26 cellular contexts compared by ENCODE assay signal in genomic region chr15:72873379-72874233, GRCh38.
DNase-seq lines count a peak whose midpoint lies in the region; ATAC-seq, FAIRE-seq and TF ChIP-seq lines count a peak whose summit lies in the region.
"Had no signal": no experiment of that assay in that cellular context is flagged by ENCODE, and none has a peak within 500 bp of the region (broad histone marks: within the 10 kb centered on the region; RNA-seq: fewer than 3 reads in every experiment).

No MANE protein-coding gene starts in this region.

- no peak overlapping the region for H3K4me2 ChIP-seq in parathyroid adenoma (ENCODE audit: low read length)
- no peak overlapping the region for H3K4me2 ChIP-seq in HepG2 (ENCODE audit: low read depth, low read length)
- H3K4me2 ChIP-seq: smooth muscle cell had no signal

- H3K9me3 Mint-ChIP-seq in CD4-positive, alpha-beta memory T cell: peaks cover 0 to 4% (median 0%) of the 10 kb centered on the region in 8 donors
- H3K9me3 Mint-ChIP-seq: stimulated activated naive B cell treated with anti-CD40 and anti-IgM and Interleukin-4, amounts not matched to agents 10 μg/mL and 1 μg/mL and 100 μg/mL, for 72 hours had no signal

- H3K36me3 Mint-ChIP-seq in CD4-positive, alpha-beta memory T cell: no peaks in the 10 kb centered on the region
- H3K36me3 Mint-ChIP-seq: activated CD4-positive, alpha-beta memory T cell treated with anti-CD3 and anti-CD28 coated beads for 36 hours; stimulated activated naive B cell treated with anti-CD40 and anti-IgM and Interleukin-4, amounts not matched to agents 10 μg/mL and 1 μg/mL and 100 μg/mL, for 72 hours had no signal

- H3K9ac ChIP-seq in parathyroid adenoma: no peak overlapping the region
- H3K9ac ChIP-seq in HepG2 (ENCODE audit: insufficient read depth, low read depth, low read length): no peak overlapping the region

- H3K27me3 ChIP-seq in parathyroid adenoma (ENCODE audit: control insufficient read depth, insufficient read depth, low read length) (no peaks in the 10 kb centered on the region), HepG2 (ENCODE audit: control insufficient read depth in 1 of 2, insufficient read depth in 2 of 2, low read length in 2 of 2) (peaks cover 1 to 8% of the 10 kb centered on the region in 2 experiments; a peak in 4 of 5 replicates)
- H3K27me3 ChIP-seq in CD4-positive, alpha-beta memory T cell (ENCODE audit: insufficient read depth, low read length): no peaks in the 10 kb centered on the region
- H3K27me3 ChIP-seq: brain microvascular endothelial cell, heart left ventricle, left lung, testis had no signal

- in situ Hi-C loops in HepG2 (cut with HindIII; ENCODE audit: extremely low pct_ligation_motif_present, low pct_unique_long_range_greater_than_20kb): no loop called here

- no peak for TF ChIP-seq RAD21 in HepG2 (CRISPR knock-in tag; IDR thresholded peaks at IDR 0.05)

- no peak for ATAC-seq in HepG2
- ATAC-seq: heart left ventricle; left lung; natural killer cell; stimulated activated naive B cell treated with anti-CD40 and anti-IgM and Interleukin-4, amounts not matched to agents 10 μg/mL and 1 μg/mL and 100 μg/mL, for 72 hours had no signal

- DNase-seq in NCI-H2196 treated with DMSO at 0.1 percent for 48 hours (lab: John Stamatoyannopoulos, UW; ENCODE audit: unreplicated experiment) (peak; percentile 4), fibroblast of gingiva (ENCODE audit: low read depth) (peak; percentile 20), iPS-NIHi11 (ENCODE audit: low spot score) (no peak), GF-D8 (lab: John Stamatoyannopoulos, UW) (no peak), HepG2 (ENCODE audit: low spot score) (no peak)
- DNase-seq in CD4-positive, alpha-beta memory T cell: no peak
- DNase-seq: activated B cell treated with CpG ODN at 0.5 μM for 24 hours; activated CD4-positive, alpha-beta memory T cell treated with anti-CD3 and anti-CD28 coated beads for 36 hours; activated effector memory CD4-positive, alpha-beta T cell treated with anti-CD3 and anti-CD28 coated beads, Interleukin-2, amount 50 U/mL, for 16 hours; brain microvascular endothelial cell; H9; heart left ventricle; KG1; left lung; MV-4-11; natural killer cell; NCI-H187; NCI-H524 treated with DMSO at 0.1 percent for 48 hours; stimulated activated naive B cell treated with anti-CD40 and anti-IgM and Interleukin-4, amounts not matched to agents 10 μg/mL and 1 μg/mL and 100 μg/mL, for 72 hours; T1000; testis had no signal

- TF ChIP-seq POLR2A in HepG2 (IDR thresholded peaks at IDR 0.05; ENCODE audit: insufficient read depth in 1 of 2, low read depth in 2 of 2, low read length in 2 of 2): no peak

- FAIRE-seq in HepG2 (lab: Jason Lieb, UNC): no peak
- FAIRE-seq: endometrium, G401.6 had no signal

- BruUV-seq in HepG2 (replicated peaks; lab: Mats Ljungman, UMichigan): no TSS peak

- H3K9me3 ChIP-seq in HEK293 (ENCODE audit: control insufficient read depth, insufficient read depth, low read depth, low read length) (no peaks in the 10 kb centered on the region; the same call in 1 of the 2 replicates), parathyroid adenoma (ENCODE audit: control insufficient read depth, low read length) (no peaks in the 10 kb centered on the region), HepG2 (ENCODE audit: low read length) (no peaks in the 10 kb centered on the region)
- H3K9me3 ChIP-seq in CD4-positive, alpha-beta memory T cell (ENCODE audit: control insufficient read depth in 1 of 2, low read length in 2 of 2): no peaks in the 10 kb centered on the region
- H3K9me3 ChIP-seq: left lung, testis had no signal

- CTCF ChIA-PET in HEK293 (lab: Yijun Ruan, JAX): interaction anchor here (0.6 kb wide), 1 partner anchor 196 kb away, joined by 3 read pairs; no protein-coding TSS in a partner anchor
- CTCF ChIA-PET in CD4-positive, alpha-beta memory T cell (lab: Charles Lee; ENCODE audit: partially characterized antibody): no interaction called here
- CTCF ChIA-PET in HepG2 (lab: Yijun Ruan, JAX; ENCODE audit: low intra/inter-chr PET ratio, low total read pairs): no interaction called here

- peaks cover 1 to 3% of the 10 kb centered on the region in 2 donors for H3K27me3 Mint-ChIP-seq in CD4-positive, alpha-beta memory T cell

- H3K36me3 ChIP-seq in HEK293 (ENCODE audit: control insufficient read depth in 2 of 2, insufficient read depth in 1 of 2, low read length in 2 of 2) (no peaks in the 10 kb centered on the region), parathyroid adenoma (ENCODE audit: control insufficient read depth, insufficient read depth, low read length) (no peaks in the 10 kb centered on the region), HepG2 (replicated peaks in 1 of 2; ENCODE audit: control insufficient read depth in 1 of 2, insufficient read depth in 2 of 2, low read length in 2 of 2) (no peaks in the 10 kb centered on the region)
- no peaks in the 10 kb centered on the region for H3K36me3 ChIP-seq in CD4-positive, alpha-beta memory T cell (ENCODE audit: insufficient read depth, low read length)
- H3K36me3 ChIP-seq: brain microvascular endothelial cell, heart left ventricle, left lung had no signal

- TF ChIP-seq CTCF in HEK293 (tag by site-specific recombination; IDR thresholded peaks at IDR 0.05): no peak
- TF ChIP-seq CTCF in parathyroid adenoma (IDR thresholded peaks at IDR 0.05): no peak
- TF ChIP-seq CTCF in HepG2 (CRISPR knock-in tag; IDR thresholded peaks at IDR 0.05): no peak

- no peaks in the 10 kb centered on the region for H3K4me1 ChIP-seq in HEK293 (ENCODE audit: control insufficient read depth, insufficient read depth, low read length)
- peaks cover 11% of the 10 kb centered on the region for H3K4me1 ChIP-seq in parathyroid adenoma
- H3K4me1 ChIP-seq in CD4-positive, alpha-beta memory T cell (ENCODE audit: insufficient read depth, low read length): no peaks in the 10 kb centered on the region
- H3K4me1 ChIP-seq in HepG2 (ENCODE audit: insufficient read depth, low read length): no peaks in the 10 kb centered on the region
- H3K4me1 ChIP-seq: left lung, testis had no signal

- peak overlapping the region; percentile 50 for H2AFZ ChIP-seq in parathyroid adenoma
- no peak overlapping the region for H2AFZ ChIP-seq in HepG2 (ENCODE audit: low read length)

- intact Hi-C loops in CD4-positive, alpha-beta memory T cell (cut with micrococcal nuclease): no loop called here
- intact Hi-C loops in HepG2 (cut with micrococcal nuclease; ENCODE audit: unreplicated experiment): no loop called here

- no peaks in the 10 kb centered on the region for H3K79me2 ChIP-seq in parathyroid adenoma
- H3K79me2 ChIP-seq in HepG2 (ENCODE audit: insufficient read depth, low read length): no peaks in the 10 kb centered on the region

- H3K27ac ChIP-seq in HEK293 (ENCODE audit: extremely low read depth, low read depth, low read length): no peak overlapping the region
- peak overlapping the region; percentile 62 for H3K27ac ChIP-seq in parathyroid adenoma
- H3K27ac ChIP-seq in CD4-positive, alpha-beta memory T cell (ENCODE audit: low read depth, low read length): no peak overlapping the region
- H3K27ac ChIP-seq in HepG2 (ENCODE audit: extremely low read length, insufficient read depth, low read length): no peak overlapping the region
- H3K27ac ChIP-seq: brain microvascular endothelial cell, heart left ventricle, left lung, testis had no signal

- no peak overlapping the region for H3K4me3 ChIP-seq in HEK293 (ENCODE audit: low read depth, low read length)
- no peak overlapping the region for H3K4me3 ChIP-seq in parathyroid adenoma (ENCODE audit: low read depth, low read length)
- H3K4me3 ChIP-seq in CD4-positive, alpha-beta memory T cell (ENCODE audit: low read length in 2 of 2): no peak overlapping the region
- H3K4me3 ChIP-seq in HepG2 (replicated peaks in 1 of 3; ENCODE audit: insufficient read depth in 1 of 3, low read depth in 2 of 3, low read length in 3 of 3): no peak overlapping the region
- H3K4me3 ChIP-seq: heart left ventricle, left lung, smooth muscle cell, testis had no signal

- TF ChIP-seq EP300 in HepG2 (IDR thresholded peaks at IDR 0.05; ENCODE audit: low read depth in 2 of 2, low read length in 2 of 2): no peak
- no peak for TF ChIP-seq EP300 in HepG2 (CRISPR knock-in tag; IDR thresholded peaks at IDR 0.05; ENCODE audit: borderline replicate concordance)

- H3K4me1 Mint-ChIP-seq in CD4-positive, alpha-beta memory T cell: peaks cover 0 to 1% (median 0%) of the 10 kb centered on the region in 4 donors
- H3K4me1 Mint-ChIP-seq: activated B cell treated with CpG ODN at 0.5 μM for 24 hours; natural killer cell; stimulated activated naive B cell treated with anti-CD40 and anti-IgM and Interleukin-4, amounts not matched to agents 10 μg/mL and 1 μg/mL and 100 μg/mL, for 72 hours had no signal

- POLR2A ChIA-PET in HEK293 (lab: Yijun Ruan, JAX): no interaction called here
- POLR2A ChIA-PET in CD4-positive, alpha-beta memory T cell (lab: Charles Lee; ENCODE audit: partially characterized antibody): no interaction called here
- POLR2A ChIA-PET in HepG2 (lab: Yijun Ruan, JAX): no interaction called here

- no peak overlapping the region for H3K27ac Mint-ChIP-seq in CD4-positive, alpha-beta memory T cell
- H3K27ac Mint-ChIP-seq: activated B cell treated with CpG ODN at 0.5 μM for 24 hours; activated CD4-positive, alpha-beta memory T cell treated with anti-CD3 and anti-CD28 coated beads for 36 hours; H9; natural killer cell; stimulated activated naive B cell treated with anti-CD40 and anti-IgM and Interleukin-4, amounts not matched to agents 10 μg/mL and 1 μg/mL and 100 μg/mL, for 72 hours had no signal

- 9% methylated on average over 10 of the region's 12 CpGs for WGBS in HepG2 (ENCODE audit: low lambda C conversion rate)

- no peak overlapping the region for H3K4me3 Mint-ChIP-seq in CD4-positive, alpha-beta memory T cell
- H3K4me3 Mint-ChIP-seq: activated B cell treated with CpG ODN at 0.5 μM for 24 hours; activated CD4-positive, alpha-beta memory T cell treated with anti-CD3 and anti-CD28 coated beads for 36 hours; H9; natural killer cell; stimulated activated naive B cell treated with anti-CD40 and anti-IgM and Interleukin-4, amounts not matched to agents 10 μg/mL and 1 μg/mL and 100 μg/mL, for 72 hours had no signal

- no peaks in the 10 kb centered on the region for H4K20me1 ChIP-seq in HepG2 (ENCODE audit: insufficient read depth, low read length)

TF ChIP-seq in HEK293, 187 proteins besides CTCF, POLR2A, EP300 and RAD21 (continues in another document):
- TF ChIP-seq KLF10 (tag by site-specific recombination; IDR thresholded peaks at IDR 0.05): no peak

TF ChIP-seq in HepG2, 621 proteins besides CTCF, POLR2A, EP300 and RAD21 (continues in another document):
- no peak for TF ChIP-seq CEBPG (CRISPR knock-in tag; IDR thresholded peaks at IDR 0.05)

Comparison
In these comparisons a context has a peak if more than half of its experiments do, and no peak if none do; other contexts are left out.
1. DNase-seq: peak in NCI-H2196 treated with DMSO at 0.1 percent for 48 hours (single experiment) and fibroblast of gingiva (single experiment); none in CD4-positive, alpha-beta memory T cell (0 of 5), iPS-NIHi11 (single experiment), GF-D8 (single experiment) and HepG2 (single experiment).
2. Of the 63 proteins assayed by ChIP-seq in both HepG2 and HEK293: peak only in HepG2: none; only in HEK293: PRDM10; in both: none; in neither: 62.